In genomic region chr12:130874696-130875095, GRCh38 we compare ENCODE assay signal across 13 cellular contexts. TPM values are rescaled to one million over a fixed set of nuclear protein-coding genes. Genes with fewer than 3 reads are reported as not detected.
DNase-seq lines count a peak whose midpoint lies in the region; ATAC-seq, FAIRE-seq and TF ChIP-seq lines count a peak whose summit lies in the region.
"Had no signal": no experiment of that assay in that cellular context is flagged by ENCODE, and none has a peak within 500 bp of the region (broad histone marks: within the 10 kb centered on the region; RNA-seq: fewer than 3 reads in every experiment).

No MANE protein-coding gene starts in this region.

- TF ChIP-seq CTCF in A549 (IDR thresholded peaks at IDR 0.05): no peak
- no peak for TF ChIP-seq CTCF in endodermal cell (conservative IDR thresholded peaks at IDR 0.05)

- peak overlapping the region; percentile 97 for H3K4me2 ChIP-seq in A549

- POLR2A ChIA-PET in A549 (lab: Yijun Ruan, JAX): no interaction called here
- POLR2A ChIA-PET in CD8-positive, alpha-beta memory T cell (lab: Charles Lee): no interaction called here

- H3K4me3 Mint-ChIP-seq in CD8-positive, alpha-beta memory T cell: peak overlapping the region in 4 of 7 donors; percentile 20 to 90 (median 64)
- peak overlapping the region; percentile 97 for H3K4me3 Mint-ChIP-seq in endodermal cell

- no peak for ATAC-seq in A549
- no peak for ATAC-seq in HG02642 (IDR thresholded peaks at IDR 0.05; ENCODE audit: poor library complexity, unreplicated experiment)
- no peak for ATAC-seq in HG03520 (IDR thresholded peaks at IDR 0.05; ENCODE audit: unreplicated experiment)
- ATAC-seq: mucosa of descending colon had no signal

- H3K9ac ChIP-seq in SK-N-MC (ENCODE audit: insufficient read length) (peak overlapping the region; percentile 99), endodermal cell (ENCODE audit: extremely low read depth, low read length, poor library complexity, severe bottlenecking) (no peak overlapping the region)

- H3K27ac Mint-ChIP-seq in CD8-positive, alpha-beta memory T cell: peak overlapping the region in 7 of 8 donors; percentile 21 to 94 (median 61)
- H3K27ac Mint-ChIP-seq in endodermal cell: peak overlapping the region; percentile 72

- no peak for TF ChIP-seq POLR2A in A549 (IDR thresholded peaks at IDR 0.05; ENCODE audit: low read length)

- peaks cover 0 to 8% of the 10 kb centered on the region in 2 donors for H3K27me3 Mint-ChIP-seq in CD8-positive, alpha-beta memory T cell
- peaks cover 2% of the 10 kb centered on the region for H3K27me3 Mint-ChIP-seq in endodermal cell (ENCODE audit: insufficient read depth)

- no peak for TF ChIP-seq RAD21 in A549 (conservative IDR thresholded peaks at IDR 0.05 in 1 of 2, IDR thresholded peaks at IDR 0.05 in 1 of 2)

- no peaks in the 10 kb centered on the region for H3K27me3 ChIP-seq in CD8-positive, alpha-beta memory T cell (ENCODE audit: insufficient read depth, low read length, poor library complexity, severe bottlenecking)
- no peaks in the 10 kb centered on the region for H3K27me3 ChIP-seq in endodermal cell (ENCODE audit: control insufficient read depth, insufficient read depth, low read length, poor library complexity, severe bottlenecking)

- no peaks in the 10 kb centered on the region for H3K9me3 Mint-ChIP-seq in CD8-positive, alpha-beta memory T cell
- H3K9me3 Mint-ChIP-seq in endodermal cell: no peaks in the 10 kb centered on the region
- H3K9me3 Mint-ChIP-seq: immature natural killer cell had no signal

- H3K4me3 ChIP-seq in A549 (0 out of 3 replicates have a peak overlapping the region, but pooled peaks have one; percentile 98), SK-N-MC (peak overlapping the region; percentile 93; the same call in 1 of the 2 replicates), endodermal cell (ENCODE audit: low read length) (peak overlapping the region; percentile 95)
- no peak overlapping the region for H3K4me3 ChIP-seq in CD8-positive, alpha-beta memory T cell (ENCODE audit: low read length)
- H3K4me3 ChIP-seq: mucosa of descending colon had no signal

- H3K36me3 Mint-ChIP-seq in CD8-positive, alpha-beta memory T cell: peaks cover 17 to 53% (median 26%) of the 10 kb centered on the region in 3 donors
- H3K36me3 Mint-ChIP-seq in endodermal cell (ENCODE audit: low read depth): peaks cover 45% of the 10 kb centered on the region

- CTCF ChIA-PET in A549 (lab: Yijun Ruan, JAX): interaction anchor here (1.1 kb wide), 1 partner anchor 11 kb away, joined by 3 read pairs; no protein-coding TSS in a partner anchor
- CTCF ChIA-PET in CD8-positive, alpha-beta memory T cell (lab: Charles Lee): interaction anchor here (1.2 kb wide), 1 partner anchor 49 kb away, joined by 3 read pairs; no protein-coding TSS in a partner anchor

- H3K9me3 ChIP-seq in A549 (no peaks in the 10 kb centered on the region), SK-N-MC (ENCODE audit: low read depth, low read length) (no peaks in the 10 kb centered on the region), endodermal cell (ENCODE audit: control insufficient read depth, low read length) (no peaks in the 10 kb centered on the region)
- H3K9me3 ChIP-seq in CD8-positive, alpha-beta memory T cell (ENCODE audit: low read length): no peaks in the 10 kb centered on the region
- H3K9me3 ChIP-seq: mucosa of descending colon had no signal

- TF ChIP-seq EP300 in A549 (IDR thresholded peaks at IDR 0.05): no peak

- H3K4me1 Mint-ChIP-seq in CD8-positive, alpha-beta memory T cell: peaks cover 43 to 70% (median 56%) of the 10 kb centered on the region in 3 donors
- peaks cover 38% of the 10 kb centered on the region for H3K4me1 Mint-ChIP-seq in endodermal cell

- no peak overlapping the region for H3K27ac ChIP-seq in A549
- no peak overlapping the region for H3K27ac ChIP-seq in CD8-positive, alpha-beta memory T cell (ENCODE audit: low read depth, low read length)
- no peak overlapping the region for H3K27ac ChIP-seq in SK-N-MC
- H3K27ac ChIP-seq in endodermal cell (ENCODE audit: low read depth, low read length): no peak overlapping the region

- peaks cover 23% of the 10 kb centered on the region for H3K36me3 ChIP-seq in CD8-positive, alpha-beta memory T cell (ENCODE audit: insufficient read depth, low read length)
- H3K36me3 ChIP-seq in SK-N-MC (ENCODE audit: insufficient read depth, low read length) (peaks cover 50% of the 10 kb centered on the region), endodermal cell (ENCODE audit: control insufficient read depth, insufficient read depth, low read length) (peaks cover 53% of the 10 kb centered on the region)

- DNase-seq in A549 (ENCODE audit: low read depth in 1 of 2, low spot score in 1 of 2) (no peak), SK-N-MC (ENCODE audit: low read depth, low spot score) (no peak), endodermal cell (no peak), DMS 273 (lab: John Stamatoyannopoulos, UW; ENCODE audit: unreplicated experiment) (no peak), frontal cortex (ENCODE audit: low spot score in 2 of 2) (no peak)
- no peak for DNase-seq in CD8-positive, alpha-beta memory T cell
- DNase-seq: activated gamma-delta T cell; immature natural killer cell; mucosa of descending colon; NCI-H510A; stimulated activated CD4-positive, alpha-beta T cell treated with anti-CD3 and anti-CD28 coated beads, Interleukin-4, amount 100 ng/mL, for 4 hours had no signal

- peaks cover 30% of the 10 kb centered on the region for H3K4me1 ChIP-seq in A549
- H3K4me1 ChIP-seq in CD8-positive, alpha-beta memory T cell (ENCODE audit: insufficient read depth, low read length): peaks cover 36% of the 10 kb centered on the region
- H3K4me1 ChIP-seq in endodermal cell (ENCODE audit: control insufficient read depth, insufficient read depth, low read length): peaks cover 3% of the 10 kb centered on the region

- no peak for FAIRE-seq in A549 (lab: Jason Lieb, UNC)
- FAIRE-seq in frontal cortex (lab: Jason Lieb, UNC): no peak

- 88% methylated on average over 10 of the region's 10 CpGs for WGBS in A549 (ENCODE audit: missing lambda C conversion rate)
- 94 to 97% methylated on average over 7 to 10 of the region's 10 CpGs for whole genome bisulfite sequencing in endodermal cell (ENCODE audit: insufficient coverage in 1 of 2, insufficient read length in 1 of 2), 2 experiments

TF ChIP-seq in A549, 52 proteins besides CTCF, POLR2A, EP300 and RAD21:
- no peak for TF ChIP-seq RCOR1 (IDR thresholded peaks at IDR 0.05; ENCODE audit: low read depth, low read length)
- TF ChIP-seq PHF8 (IDR thresholded peaks at IDR 0.05; ENCODE audit: borderline replicate concordance, low read depth): no peak
- peak; percentile 45 to 73; a peak in 3 of 4 replicates for TF ChIP-seq CEBPB (IDR thresholded peaks at IDR 0.05)
- TF ChIP-seq JUN (IDR thresholded peaks at IDR 0.05): 0 out of 5 replicates have a peak, but pooled peaks of 1 of the 2 experiments have one; percentile 11
- no peak for TF ChIP-seq NR3C1 (IDR thresholded peaks at IDR 0.05)

RNA-seq across cellular contexts. Expression of gene RAN, which starts 2.8 kb away (rescaled TPM):
- polyA plus RNA-seq in A549 (2011; rRNA removed) (2,967 and 3,303 TPM in 2 replicates), A549 (2017; fragmentation: RNase III; extraction: RNeasy Plus Mini Kit Qiagen cat#74134 plus additional on column Dnase treatment) (1,859 to 1,987 TPM (median 1,941 TPM) in 3 replicates)
- 1,939 and 2,223 TPM in 2 replicates for polyA plus RNA-seq in A549 (2012; cell fraction: cytosol; rRNA removed)
- 601 and 850 TPM in 2 replicates for polyA plus RNA-seq in A549 (2012; cell fraction: nucleus; rRNA removed)
- 1,030 and 1,279 TPM in 2 replicates for polyA minus RNA-seq in A549 (2011; rRNA and poly(A)+ RNA removed)
- 1,000 to 10,000 TPM; 2,623 to 2,680 TPM for total RNA-seq in CD8-positive, alpha-beta memory T cell
- 536 TPM for polyA plus RNA-seq in CD8-positive, alpha-beta memory T cell
- total RNA-seq in endodermal cell (1,000 to 10,000 TPM; 1,323 to 1,383 TPM), frontal cortex (447 TPM)
- 1,001 TPM for polyA plus RNA-seq in endodermal cell (2013, experiment 1 of 2)
- polyA plus RNA-seq in endodermal cell (2013, experiment 2 of 2): 946 TPM

RNA-seq across cellular contexts. Expression of gene STX2, which starts 35.6 kb away (rescaled TPM):
- polyA plus RNA-seq in A549 (2011; rRNA removed) (39.4 and 51.3 TPM in 2 replicates), A549 (2017; fragmentation: RNase III; extraction: RNeasy Plus Mini Kit Qiagen cat#74134 plus additional on column Dnase treatment) (25.6 to 26.9 TPM (median 26.8 TPM) in 3 replicates)
- polyA plus RNA-seq in A549 (2012; cell fraction: cytosol; rRNA removed): 20.2 and 20.4 TPM in 2 replicates
- polyA plus RNA-seq in A549 (2012; cell fraction: nucleus; rRNA removed): 21.3 and 45.4 TPM in 2 replicates
- 13.9 and 14.8 TPM in 2 replicates for polyA minus RNA-seq in A549 (2011; rRNA and poly(A)+ RNA removed)
- 10 to 100 TPM; 22.1 to 23.0 TPM for total RNA-seq in CD8-positive, alpha-beta memory T cell
- 10.7 TPM for polyA plus RNA-seq in CD8-positive, alpha-beta memory T cell
- total RNA-seq in endodermal cell (10 to 100 TPM; 18.2 to 20.2 TPM), frontal cortex (21.2 TPM)
- polyA plus RNA-seq in endodermal cell (2013, experiment 1 of 2): 32.8 TPM
- polyA plus RNA-seq in endodermal cell (2013, experiment 2 of 2): 31.3 TPM
